Comparison of ENCODE assay signal across 8 cellular contexts in the genomic region with DNA sequence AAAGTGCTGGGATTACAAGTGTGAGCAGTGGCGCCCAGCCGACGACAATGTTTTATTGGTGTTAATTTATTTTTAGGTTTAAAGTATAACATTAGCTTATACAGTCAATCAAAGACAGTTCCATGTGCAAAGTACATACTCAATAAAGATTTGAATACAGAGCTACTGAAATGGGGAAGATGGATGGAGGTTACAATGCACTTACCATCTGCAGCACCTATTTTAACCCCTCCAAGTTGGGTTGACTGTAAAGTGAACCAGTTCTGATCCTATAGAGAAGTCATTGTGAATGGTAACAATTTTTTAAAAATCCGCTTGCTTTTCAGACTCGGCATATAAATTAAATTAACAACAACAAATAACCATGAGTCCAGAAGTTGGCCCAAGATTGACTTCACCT. TPM values are rescaled to one million over a fixed set of nuclear protein-coding genes. Genes with fewer than 3 reads are reported as not detected.
DNase-seq lines count a peak whose midpoint lies in the region; ATAC-seq, FAIRE-seq and TF ChIP-seq lines count a peak whose summit lies in the region.

No MANE protein-coding gene starts in this region.

- no peak for TF ChIP-seq CTCF in GM12864 (IDR thresholded peaks at IDR 0.05; ENCODE audit: low read depth, low read length, missing control alignments)
- TF ChIP-seq CTCF in fibroblast of mammary gland (conservative IDR thresholded peaks at IDR 0.05; ENCODE audit: control insufficient read depth, insufficient read depth, low read depth, low read length): no peak
- no peak for TF ChIP-seq CTCF in retinal pigment epithelial cell (conservative IDR thresholded peaks at IDR 0.05; ENCODE audit: low read depth, low read length)

- H3K27ac ChIP-seq in SJSA1: peak overlapping the region; percentile 10; the same call in 1 of the 2 replicates

- peaks cover 18% of the 10 kb centered on the region for H3K4me1 ChIP-seq in SJSA1 (replicated peaks)

- no peaks in the 10 kb centered on the region for H3K27me3 ChIP-seq in SJSA1 (replicated peaks)

- peaks cover 5% of the 10 kb centered on the region; the same call in 1 of the 2 replicates for H3K9me3 ChIP-seq in SJSA1 (replicated peaks)

- H3K4me3 ChIP-seq in GM12864 (ENCODE audit: low read depth, low read length) (peak overlapping the region; percentile 55; the same call in 1 of the 2 replicates), SJSA1 (peak overlapping the region; percentile 100), fibroblast of mammary gland (ENCODE audit: control insufficient read depth, low read depth, low read length) (peak overlapping the region; percentile 55), retinal pigment epithelial cell (ENCODE audit: low read length) (peak overlapping the region; percentile 50)

- no peak for ATAC-seq in HG02970 (IDR thresholded peaks at IDR 0.05; ENCODE audit: low FRiP score, unreplicated experiment)

- DNase-seq in GM12864 (ENCODE audit: low read depth): no peak
- DNase-seq in SJSA1 (ENCODE audit: low read depth in 1 of 2, low spot score in 2 of 2): no peak
- no peak for DNase-seq in fibroblast of mammary gland (ENCODE audit: low read depth)
- no peak for DNase-seq in retinal pigment epithelial cell (ENCODE audit: low read depth)
- DNase-seq in anterior cingulate cortex (lab: John Stamatoyannopoulos, UW): no peak
- no peak for DNase-seq in NCI-H1105 (lab: John Stamatoyannopoulos, UW)
- no peak for DNase-seq in frontal cortex (ENCODE audit: low spot score in 2 of 2)

- H3K36me3 ChIP-seq in SJSA1: peaks cover 15% of the 10 kb centered on the region

- no peak for FAIRE-seq in frontal cortex (lab: Jason Lieb, UNC)

RNA-seq across cellular contexts. Expression of a gene that starts 0.7 kb away (rescaled TPM):
- 6.4 and 10.6 TPM in 2 replicates for total RNA-seq in SJSA1 (2014; rRNA removed; shearing (Covaris generic))
- 6.5 TPM for total RNA-seq in frontal cortex

RNA-seq across cellular contexts. Expression of a gene that starts 7.7 kb away (rescaled TPM):
- not detected in 2 replicates for total RNA-seq in SJSA1 (2014; rRNA removed; shearing (Covaris generic))
- not detected for total RNA-seq in frontal cortex

RNA-seq across cellular contexts. Expression of a gene that starts 19.5 kb away (rescaled TPM):
- total RNA-seq in SJSA1 (2014; rRNA removed; shearing (Covaris generic)): 52.2 and 76.1 TPM in 2 replicates
- 64.0 TPM for total RNA-seq in frontal cortex

RNA-seq across cellular contexts. Expression of a gene that starts 39.3 kb away (rescaled TPM):
- 0.09 and 0.29 TPM in 2 replicates for total RNA-seq in SJSA1 (2014; rRNA removed; shearing (Covaris generic))
- total RNA-seq in frontal cortex: 2.0 TPM

RNA-seq across cellular contexts. Expression of a gene that starts 44.3 kb away (rescaled TPM):
- 50.1 and 147 TPM in 2 replicates for total RNA-seq in SJSA1 (2014; rRNA removed; shearing (Covaris generic))
- 13.0 TPM for total RNA-seq in frontal cortex

Comparison
In these comparisons a context has a peak if more than half of its experiments do, and no peak if none do; other contexts are left out.
1. H3K4me3 ChIP-seq: peak in every context shown above with its lines; median percentile 100 in SJSA1; 55 in GM12864; 55 in fibroblast of mammary gland; 50 in retinal pigment epithelial cell.